Comparison of ENCODE assay signal across 13 cellular contexts in the genomic region with DNA sequence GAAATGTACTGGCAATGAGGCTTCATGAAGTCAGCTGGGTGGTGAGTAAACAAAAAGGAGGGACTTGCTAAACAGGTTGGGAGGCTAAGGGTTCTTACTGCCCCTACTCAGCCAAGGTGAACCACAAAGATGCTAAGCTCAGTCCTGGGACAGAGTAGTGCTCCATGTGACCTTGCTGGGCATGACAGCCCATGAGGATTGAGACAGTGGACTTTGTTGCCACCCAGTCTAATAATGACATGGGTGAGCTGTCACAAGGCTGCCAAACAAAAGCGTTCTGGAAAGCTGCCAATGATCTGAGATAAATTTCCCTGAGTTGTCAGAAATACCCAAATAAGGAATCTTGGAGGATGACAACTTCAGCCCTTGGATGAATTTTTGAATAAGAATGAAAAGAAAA.
DNase-seq lines count a peak whose midpoint lies in the region; ATAC-seq and TF ChIP-seq lines count a peak whose summit lies in the region.
"Had no signal": no experiment of that assay in that cellular context is flagged by ENCODE, and none has a peak within 500 bp of the region (broad histone marks: within the 10 kb centered on the region; RNA-seq: fewer than 3 reads in every experiment).

No MANE protein-coding gene starts in this region.

- H3K9me3 Mint-ChIP-seq in natural killer cell treated with Interleukin-12 subunit alpha and Interleukin-12 subunit beta and Interleukin-15 and Interleukin-18, amount 100 ng/mL, for 72 hours: no peaks in the 10 kb centered on the region

- no peaks in the 10 kb centered on the region for H3K27me3 Mint-ChIP-seq in natural killer cell treated with Interleukin-12 subunit alpha and Interleukin-12 subunit beta and Interleukin-15 and Interleukin-18, amount 100 ng/mL, for 72 hours

- peaks cover 30% of the 10 kb centered on the region for H3K36me3 Mint-ChIP-seq in natural killer cell treated with Interleukin-12 subunit alpha and Interleukin-12 subunit beta and Interleukin-15 and Interleukin-18, amount 100 ng/mL, for 72 hours

- H3K4me3 Mint-ChIP-seq in natural killer cell treated with Interleukin-12 subunit alpha and Interleukin-12 subunit beta and Interleukin-15 and Interleukin-18, amount 100 ng/mL, for 72 hours: no peak overlapping the region

- H3K27ac Mint-ChIP-seq in natural killer cell treated with Interleukin-12 subunit alpha and Interleukin-12 subunit beta and Interleukin-15 and Interleukin-18, amount 100 ng/mL, for 72 hours: no peak overlapping the region

- ATAC-seq in natural killer cell treated with Interleukin-12 subunit alpha and Interleukin-12 subunit beta and Interleukin-15 and Interleukin-18, amount 100 ng/mL, for 72 hours: no peak
- ATAC-seq in omental fat pad (ENCODE audit: low FRiP score): no peak

- H3K4me3 ChIP-seq in epithelial cell of proximal tubule (ENCODE audit: low read depth, low read length): no peak overlapping the region
- H3K4me3 ChIP-seq: adrenal gland had no signal

- H3K4me1 Mint-ChIP-seq in natural killer cell treated with Interleukin-12 subunit alpha and Interleukin-12 subunit beta and Interleukin-15 and Interleukin-18, amount 100 ng/mL, for 72 hours (ENCODE audit: low read depth in 2 of 2): peaks cover 0 to 10% of the 10 kb centered on the region in 2 donors

- TF ChIP-seq CTCF in epithelial cell of proximal tubule (conservative IDR thresholded peaks at IDR 0.05; ENCODE audit: low read depth, low read length) (no peak), omental fat pad (IDR thresholded peaks at IDR 0.05) (no peak)

- peak; percentile 20 for DNase-seq in NCI-H1092 treated with DMSO at 0.1 percent for 48 hours (lab: John Stamatoyannopoulos, UW)
- no peak for DNase-seq in NCI-H1092 (lab: John Stamatoyannopoulos, UW)
- DNase-seq in NCI-H2171 treated with DMSO at 0.1 percent for 48 hours (lab: John Stamatoyannopoulos, UW): peak; percentile 62
- DNase-seq in epithelial cell of proximal tubule (ENCODE audit: low read depth): peak; percentile 45
- peak; percentile 77 for DNase-seq in pons (ENCODE audit: low spot score)
- DNase-seq in dedifferentiated amniotic fluid mesenchymal stem cell (ENCODE audit: extremely low spot score): no peak
- DNase-seq in natural killer cell treated with Interleukin-12 subunit alpha and Interleukin-12 subunit beta and Interleukin-15 and Interleukin-18, amount 100 ng/mL, for 72 hours (ENCODE audit: low spot score): no peak
- DNase-seq in omental fat pad (ENCODE audit: low spot score): no peak
- DNase-seq: Caco-2, glutamatergic neuron, mesenchymal stem cell, NCI-H2107 had no signal

Comparison
In these comparisons a context has a peak if more than half of its experiments do, and no peak if none do; other contexts are left out.
1. DNase-seq: peak in NCI-H1092 treated with DMSO at 0.1 percent for 48 hours (single experiment), NCI-H2171 treated with DMSO at 0.1 percent for 48 hours (single experiment), epithelial cell of proximal tubule (single experiment) and pons (single experiment); none in NCI-H1092 (single experiment), dedifferentiated amniotic fluid mesenchymal stem cell (single experiment), natural killer cell treated with Interleukin-12 subunit alpha and Interleukin-12 subunit beta and Interleukin-15 and Interleukin-18, amount 100 ng/mL, for 72 hours (single experiment) and omental fat pad (single experiment).